11 cellular contexts compared by ENCODE assay signal in genomic region chr18:13369756-13370510, GRCh38.
DNase-seq lines count a peak whose midpoint lies in the region; ATAC-seq and TF ChIP-seq lines count a peak whose summit lies in the region.
"Had no signal": no experiment of that assay in that cellular context is flagged by ENCODE, and none has a peak within 500 bp of the region (broad histone marks: within the 10 kb centered on the region; RNA-seq: fewer than 3 reads in every experiment).

No MANE protein-coding gene starts in this region.

- no peak for TF ChIP-seq EP300 in gastroesophageal sphincter (IDR thresholded peaks at IDR 0.05)

- no peak overlapping the region for H3K4me3 ChIP-seq in SJSA1
- H3K4me3 ChIP-seq in gastroesophageal sphincter: no peak overlapping the region
- no peak overlapping the region for H3K4me3 ChIP-seq in PC-3 (ENCODE audit: low read length)
- no peak overlapping the region for H3K4me3 ChIP-seq in vagina
- H3K4me3 ChIP-seq: right lobe of liver had no signal

- H3K4me1 ChIP-seq in SJSA1 (replicated peaks): peaks cover 32% of the 10 kb centered on the region
- H3K4me1 ChIP-seq in gastroesophageal sphincter: peaks cover 0 to 56% (median 11%) of the 10 kb centered on the region in 3 donors
- peaks cover 1% of the 10 kb centered on the region; the same call in 1 of the 2 replicates for H3K4me1 ChIP-seq in PC-3 (ENCODE audit: insufficient read depth, low read length)
- H3K4me1 ChIP-seq in vagina: peaks cover 16% of the 10 kb centered on the region

- no peak overlapping the region for H3K9ac ChIP-seq in PC-3 (ENCODE audit: low read length)

- H3F3A ChIP-seq in PC-3 (ENCODE audit: low read length, unreplicated experiment): no peaks in the 10 kb centered on the region

- H3K9me2 ChIP-seq in PC-3 (replicated peaks; ENCODE audit: low read length): no peaks in the 10 kb centered on the region

- no peak overlapping the region for H3K4me3 Mint-ChIP-seq in stimulated activated effector memory CD8-positive, alpha-beta T cell treated with anti-CD3 and anti-CD28 coated beads, Interleukin-12 subunit alpha, Interleukin-12 subunit beta, amount 100 ng/mL, for 72 hours

- peaks cover 7% of the 10 kb centered on the region for H3K4me1 Mint-ChIP-seq in stimulated activated effector memory CD8-positive, alpha-beta T cell treated with anti-CD3 and anti-CD28 coated beads, Interleukin-12 subunit alpha, Interleukin-12 subunit beta, amount 100 ng/mL, for 72 hours

- H3K27ac ChIP-seq in SJSA1 (no peak overlapping the region), gastroesophageal sphincter (no peak overlapping the region), PC-3 (ENCODE audit: low read length) (no peak overlapping the region), vagina (no peak overlapping the region)
- H3K27ac ChIP-seq: right lobe of liver had no signal

- H3K27me3 ChIP-seq in SJSA1 (replicated peaks): no peaks in the 10 kb centered on the region
- no peaks in the 10 kb centered on the region for H3K27me3 ChIP-seq in gastroesophageal sphincter
- H3K27me3 ChIP-seq in PC-3 (ENCODE audit: low read length): peaks cover 72% of the 10 kb centered on the region
- H3K27me3 ChIP-seq in vagina: no peaks in the 10 kb centered on the region
- H3K27me3 ChIP-seq: right lobe of liver had no signal

- H3K4me2 ChIP-seq in PC-3 (ENCODE audit: low read length): no peak overlapping the region

- TF ChIP-seq CTCF in gastroesophageal sphincter (IDR thresholded peaks at IDR 0.05): no peak
- TF ChIP-seq CTCF in PC-3 (conservative IDR thresholded peaks at IDR 0.05; ENCODE audit: low read depth, low read length): no peak
- no peak for TF ChIP-seq CTCF in vagina (IDR thresholded peaks at IDR 0.05)

- ATAC-seq in Right ventricle myocardium inferior (no peak), gastroesophageal sphincter (peak; percentile 27), PC-3 (no peak)
- no peak for ATAC-seq in stimulated activated effector memory CD8-positive, alpha-beta T cell treated with anti-CD3 and anti-CD28 coated beads, Interleukin-12 subunit alpha, Interleukin-12 subunit beta, amount 100 ng/mL, for 72 hours
- ATAC-seq: left ventricle myocardium superior had no signal

- POLR2A ChIA-PET in PC-3 (lab: Charles Lee; ENCODE audit: unreplicated experiment): no interaction called here

- CTCF ChIA-PET in PC-3 (lab: Charles Lee): no interaction called here

- H3K9me3 Mint-ChIP-seq in stimulated activated effector memory CD8-positive, alpha-beta T cell treated with anti-CD3 and anti-CD28 coated beads, Interleukin-12 subunit alpha, Interleukin-12 subunit beta, amount 100 ng/mL, for 72 hours: no peaks in the 10 kb centered on the region

- H4K20me1 ChIP-seq in PC-3 (ENCODE audit: low read length): no peaks in the 10 kb centered on the region

- H3K36me3 ChIP-seq in SJSA1: no peaks in the 10 kb centered on the region
- no peaks in the 10 kb centered on the region for H3K36me3 ChIP-seq in gastroesophageal sphincter
- H3K36me3 ChIP-seq in PC-3 (ENCODE audit: low read depth, low read length): no peaks in the 10 kb centered on the region
- H3K36me3 ChIP-seq in vagina: no peaks in the 10 kb centered on the region
- H3K36me3 ChIP-seq: right lobe of liver had no signal

- 59 to 72% methylated on average over 8 to 10 of the region's 15 CpGs for WGBS in gastroesophageal sphincter (ENCODE audit: low coverage in 1 of 2), 2 donors

- H3K36me3 Mint-ChIP-seq in stimulated activated effector memory CD8-positive, alpha-beta T cell treated with anti-CD3 and anti-CD28 coated beads, Interleukin-12 subunit alpha, Interleukin-12 subunit beta, amount 100 ng/mL, for 72 hours: no peaks in the 10 kb centered on the region

- no peak for TF ChIP-seq POLR2A in gastroesophageal sphincter (IDR thresholded peaks at IDR 0.05)
- TF ChIP-seq POLR2A in vagina (IDR thresholded peaks at IDR 0.05): no peak

- BruUV-seq in PC-3 (replicated peaks; lab: Mats Ljungman, UMichigan): no TSS peak

- H3K79me2 ChIP-seq in PC-3 (ENCODE audit: low read length): no peaks in the 10 kb centered on the region

- intact Hi-C loops in cardiac septum (cut with DNase I): loop anchor here (5.0 kb wide), 1 partner anchor 43 kb away; no protein-coding TSS in a partner anchor
- intact Hi-C loops in Right ventricle myocardium inferior (cut with DNase I): no loop called here
- intact Hi-C loops in PC-3 (cut with micrococcal nuclease): no loop called here
- intact Hi-C loops in vagina (cut with DNase I): no loop called here

- H3K9me3 ChIP-seq in SJSA1 (replicated peaks) (no peaks in the 10 kb centered on the region), gastroesophageal sphincter (no peaks in the 10 kb centered on the region), PC-3 (ENCODE audit: low read length) (no peaks in the 10 kb centered on the region), vagina (no peaks in the 10 kb centered on the region)
- H3K9me3 ChIP-seq: right lobe of liver had no signal

- H3K27ac Mint-ChIP-seq in stimulated activated effector memory CD8-positive, alpha-beta T cell treated with anti-CD3 and anti-CD28 coated beads, Interleukin-12 subunit alpha, Interleukin-12 subunit beta, amount 100 ng/mL, for 72 hours: peak overlapping the region; percentile 54

- DNase-seq in cardiac septum (ENCODE audit: low spot score): peak; percentile 53
- no peak for DNase-seq in Right ventricle myocardium inferior (ENCODE audit: missing footprints)
- DNase-seq in SJSA1 (ENCODE audit: low read depth in 1 of 2, low spot score in 2 of 2): peak; percentile 77 to 81
- no peak for DNase-seq in stimulated activated effector memory CD8-positive, alpha-beta T cell treated with anti-CD3 and anti-CD28 coated beads, Interleukin-12 subunit alpha, Interleukin-12 subunit beta, amount 100 ng/mL, for 72 hours (ENCODE audit: low spot score in 2 of 2)
- no peak for DNase-seq in PC-3
- DNase-seq in vagina (ENCODE audit: extremely low spot score in 2 of 2): no peak
- DNase-seq in UCSD-AML1 (lab: John Stamatoyannopoulos, UW; ENCODE audit: unreplicated experiment): no peak
- DNase-seq: Karpas-422, left ventricle myocardium superior, right lobe of liver had no signal

- H2AFZ ChIP-seq in PC-3 (ENCODE audit: low read length): no peak overlapping the region

Comparison
In these comparisons a context has a peak if more than half of its experiments do, and no peak if none do; other contexts are left out.
1. DNase-seq: peak in cardiac septum (single experiment) and SJSA1 (2 of 2); none in Right ventricle myocardium inferior (single experiment), stimulated activated effector memory CD8-positive, alpha-beta T cell treated with anti-CD3 and anti-CD28 coated beads, Interleukin-12 subunit alpha, Interleukin-12 subunit beta, amount 100 ng/mL, for 72 hours (0 of 2), PC-3 (single experiment), vagina (0 of 2) and UCSD-AML1 (single experiment).